26 cellular contexts compared by ENCODE assay signal in genomic region chr5:109703165-109703564, GRCh38.
"Had no signal": no experiment of that assay in that cellular context is flagged by ENCODE, and none has a peak within 500 bp of the region (broad histone marks: within the 10 kb centered on the region; RNA-seq: fewer than 3 reads in every experiment).

No MANE protein-coding gene starts in this region.

- H3K36me3 ChIP-seq: ovary, right lobe of liver, sigmoid colon, stomach, thoracic aorta, thyroid gland, tibial nerve, upper lobe of left lung, vagina had no signal

- DNase-seq: occipital lobe; ovary; posterior cingulate gyrus; psoas muscle; right cardiac atrium; right lobe of liver; sigmoid colon; small intestine; stimulated activated CD4-positive, alpha-beta T cell treated with anti-CD3 and anti-CD28 coated beads, Interleukin-15, amount 100 ng/mL, for 24 hours; stimulated activated CD4-positive, alpha-beta T cell treated with anti-CD3 and anti-CD28 coated beads, Interleukin-2, amount 100 ng/mL, for 24 hours; stimulated activated CD4-positive, alpha-beta T cell treated with anti-CD3 and anti-CD28 coated beads, Interleukin-2, amount 100 ng/mL, for 48 hours; stimulated activated CD4-positive, alpha-beta T cell treated with anti-CD3 and anti-CD28 coated beads, Interleukin-4, amount 100 ng/mL, for 24 hours; stimulated activated naive B cell treated with anti-CD40 and anti-IgM and Interleukin-4, amounts not matched to agents 10 μg/mL and 1 μg/mL and 100 μg/mL, for 72 hours; stimulated activated naive CD4-positive, alpha-beta T cell treated with Interleukin-2 at 50 U/mL for 16 hours; stomach; thyroid gland; upper lobe of left lung had no signal

- H3K27ac Mint-ChIP-seq: nephron; neural progenitor cell; progenitor cell of endocrine pancreas; stimulated activated effector memory CD8-positive, alpha-beta T cell treated with anti-CD3 and anti-CD28 coated beads, Interleukin-12 subunit alpha, Interleukin-12 subunit beta, amount 100 ng/mL, for 72 hours; stimulated activated naive B cell treated with anti-CD40 and anti-IgM and Interleukin-4, amounts not matched to agents 10 μg/mL and 1 μg/mL and 100 μg/mL, for 72 hours; stimulated activated naive CD8-positive, alpha-beta T cell treated with anti-CD3 and anti-CD28 coated beads, Interleukin-15, Interleukin-2, amounts not matched to agents 100 ng/mL and 50 ng/mL, for 24 hours had no signal

- H3K27me3 Mint-ChIP-seq: progenitor cell of endocrine pancreas; stimulated activated naive B cell treated with anti-CD40 and anti-IgM and Interleukin-4, amounts not matched to agents 10 μg/mL and 1 μg/mL and 100 μg/mL, for 72 hours; stimulated activated naive CD8-positive, alpha-beta T cell treated with anti-CD3 and anti-CD28 coated beads, Interleukin-15, Interleukin-2, amounts not matched to agents 100 ng/mL and 50 ng/mL, for 24 hours had no signal

- ATAC-seq: right cardiac atrium; stimulated activated effector memory CD8-positive, alpha-beta T cell treated with anti-CD3 and anti-CD28 coated beads, Interleukin-12 subunit alpha, Interleukin-12 subunit beta, amount 100 ng/mL, for 72 hours; stimulated activated naive B cell treated with anti-CD40 and anti-IgM and Interleukin-4, amounts not matched to agents 10 μg/mL and 1 μg/mL and 100 μg/mL, for 72 hours had no signal

- H3K9me3 Mint-ChIP-seq: nephron; stimulated activated effector memory CD8-positive, alpha-beta T cell treated with anti-CD3 and anti-CD28 coated beads, Interleukin-12 subunit alpha, Interleukin-12 subunit beta, amount 100 ng/mL, for 72 hours; stimulated activated naive B cell treated with anti-CD40 and anti-IgM and Interleukin-4, amounts not matched to agents 10 μg/mL and 1 μg/mL and 100 μg/mL, for 72 hours; stimulated activated naive CD8-positive, alpha-beta T cell treated with anti-CD3 and anti-CD28 coated beads, Interleukin-15, Interleukin-2, amounts not matched to agents 100 ng/mL and 50 ng/mL, for 24 hours had no signal

- H3K9ac ChIP-seq: neural progenitor cell, parathyroid adenoma had no signal

- H3K4me3 ChIP-seq: neural progenitor cell, ovary, psoas muscle, right lobe of liver, sigmoid colon, stomach, thyroid gland, tibial nerve, upper lobe of left lung, vagina had no signal

- H3K9me3 ChIP-seq: ovary, psoas muscle, right lobe of liver, sigmoid colon, stomach, thoracic aorta, thyroid gland, tibial nerve, upper lobe of left lung, vagina had no signal

- H3K4me2 ChIP-seq: neural progenitor cell had no signal

- H3K27ac ChIP-seq: neural progenitor cell, ovary, parathyroid adenoma, right lobe of liver, sigmoid colon, stomach, thyroid gland, tibial nerve, upper lobe of left lung, vagina had no signal

- H3K4me3 Mint-ChIP-seq: nephron; neural progenitor cell; stimulated activated effector memory CD8-positive, alpha-beta T cell treated with anti-CD3 and anti-CD28 coated beads, Interleukin-12 subunit alpha, Interleukin-12 subunit beta, amount 100 ng/mL, for 72 hours; stimulated activated naive B cell treated with anti-CD40 and anti-IgM and Interleukin-4, amounts not matched to agents 10 μg/mL and 1 μg/mL and 100 μg/mL, for 72 hours; stimulated activated naive CD8-positive, alpha-beta T cell treated with anti-CD3 and anti-CD28 coated beads, Interleukin-15, Interleukin-2, amounts not matched to agents 100 ng/mL and 50 ng/mL, for 24 hours had no signal

- H2AFZ ChIP-seq: neural progenitor cell, parathyroid adenoma had no signal

- H3K27me3 ChIP-seq: neural progenitor cell, ovary, right lobe of liver, sigmoid colon, stomach, thyroid gland, tibial nerve, upper lobe of left lung, vagina had no signal
